Comparison of ENCODE assay signal across 1 cellular context in genomic region chr10:21689881-21690280, GRCh38.
TF ChIP-seq lines count a peak whose summit lies in the region.

No MANE protein-coding gene starts in this region.

TF ChIP-seq in GM23338, 12 proteins besides CTCF, POLR2A, EP300 and RAD21 (continued from another document):
- no peak for TF ChIP-seq ZNF462 (CRISPR knock-in tag; IDR thresholded peaks at IDR 0.05)
- TF ChIP-seq EZH2 (IDR thresholded peaks at IDR 0.05; ENCODE audit: low read depth, unreplicated experiment), result no peak
- no peak for TF ChIP-seq EZH2phosphoT487 (IDR thresholded peaks at IDR 0.05; ENCODE audit: unreplicated experiment)
- TF ChIP-seq ZNF114 (CRISPR knock-in tag; IDR thresholded peaks at IDR 0.05), result no peak
- TF ChIP-seq JUNB (IDR thresholded peaks at IDR 0.05; ENCODE audit: unreplicated experiment), result no peak
- no peak for TF ChIP-seq POLR2AphosphoS5 (IDR thresholded peaks at IDR 0.05; ENCODE audit: low read depth)
- no peak for TF ChIP-seq REST (IDR thresholded peaks at IDR 0.05; ENCODE audit: unreplicated experiment)
- no peak for TF ChIP-seq CREB1 (CRISPR knock-in tag; IDR thresholded peaks at IDR 0.05; ENCODE audit: low read depth)
TF ChIP-seq in GM23338: peak in this region for 0.
